12 cellular contexts compared by ENCODE assay signal in genomic region chr1:200415227-200415626, GRCh38. TPM values are rescaled to one million over a fixed set of nuclear protein-coding genes. Genes with fewer than 3 reads are reported as not detected.
DNase-seq lines count a peak whose midpoint lies in the region; ATAC-seq, FAIRE-seq and TF ChIP-seq lines count a peak whose summit lies in the region.
"Had no signal": no experiment of that assay in that cellular context is flagged by ENCODE, and none has a peak within 500 bp of the region (broad histone marks: within the 10 kb centered on the region; RNA-seq: fewer than 3 reads in every experiment).

No MANE protein-coding gene starts in this region.

- H3K4me1 ChIP-seq in GM23248 (ENCODE audit: insufficient read depth) = peaks cover 33% of the 10 kb centered on the region
- H3K4me1 ChIP-seq in KMS-11 (ENCODE audit: low read depth, poor library complexity, severe bottlenecking) = peaks cover 48% of the 10 kb centered on the region
- peaks cover 16% of the 10 kb centered on the region for H3K4me1 ChIP-seq in hepatocyte (ENCODE audit: insufficient read depth)
- H3K4me1 ChIP-seq in neural progenitor cell = peaks cover 14% of the 10 kb centered on the region

- peak overlapping the region; percentile 43; the same call in 1 of the 2 replicates for H3K4me3 ChIP-seq in GM23248
- peak overlapping the region; percentile 62 for H3K4me3 ChIP-seq in KMS-11 (IDR thresholded peaks at IDR 0.05; ENCODE audit: insufficient read depth, low read depth, low read length)
- H3K4me3 ChIP-seq in hepatocyte = no peak overlapping the region
- H3K4me3 ChIP-seq in neural progenitor cell = no peak overlapping the region

- H3K27me3 ChIP-seq in GM23248 (replicated peaks; ENCODE audit: insufficient read depth) = no peaks in the 10 kb centered on the region
- no peaks in the 10 kb centered on the region for H3K27me3 ChIP-seq in KMS-11 (ENCODE audit: insufficient read depth, low read depth)
- H3K27me3 ChIP-seq in hepatocyte = no peaks in the 10 kb centered on the region
- no peaks in the 10 kb centered on the region for H3K27me3 ChIP-seq in neural progenitor cell

- H3K79me2 ChIP-seq in GM23248 (ENCODE audit: insufficient read depth) (no peaks in the 10 kb centered on the region), KMS-11 (ENCODE audit: insufficient read depth, low read depth) (no peaks in the 10 kb centered on the region), hepatocyte (no peaks in the 10 kb centered on the region), neural progenitor cell (ENCODE audit: low read depth) (peaks cover 10% of the 10 kb centered on the region)

- H2AFZ ChIP-seq in GM23248 (no peak overlapping the region), KMS-11 (ENCODE audit: low read depth) (peak overlapping the region; percentile 38), hepatocyte (no peak overlapping the region), neural progenitor cell (replicated peaks) (no peak overlapping the region)

- peak; percentile 43 for ATAC-seq in GM18517 (IDR thresholded peaks at IDR 0.05; ENCODE audit: unreplicated experiment)
- ATAC-seq: natural killer cell treated with Interleukin-12 subunit alpha and Interleukin-12 subunit beta and Interleukin-15 and Interleukin-18, amount 100 ng/mL, for 72 hours had no signal

- H3K9ac ChIP-seq in GM23248 (peak overlapping the region; percentile 40), KMS-11 (peak overlapping the region; percentile 3; the same call in 1 of the 2 replicates), neural progenitor cell (no peak overlapping the region)

- H3K9me3 ChIP-seq in GM23248 (ENCODE audit: low read depth) (no peaks in the 10 kb centered on the region), hepatocyte (ENCODE audit: low read depth) (no peaks in the 10 kb centered on the region), neural progenitor cell (ENCODE audit: low read depth) (no peaks in the 10 kb centered on the region)

- H3K4me1 Mint-ChIP-seq in neural progenitor cell = peaks cover 10% of the 10 kb centered on the region

- peak overlapping the region; percentile 66 for H3K4me2 ChIP-seq in GM23248 (ENCODE audit: unreplicated experiment)
- H3K4me2 ChIP-seq in KMS-11 = peak overlapping the region; percentile 71
- peak overlapping the region; percentile 43 for H3K4me2 ChIP-seq in hepatocyte
- no peak overlapping the region for H3K4me2 ChIP-seq in neural progenitor cell

- H3K27me3 Mint-ChIP-seq in neural progenitor cell (ENCODE audit: insufficient read depth, low read depth) = peaks cover 2% of the 10 kb centered on the region

- H3K9me2 ChIP-seq in GM23248 (ENCODE audit: insufficient read depth) (no peaks in the 10 kb centered on the region), hepatocyte (replicated peaks; ENCODE audit: insufficient read depth) (no peaks in the 10 kb centered on the region)

- 77 to 89% methylated on average over 1 of the region's 1 CpG for WGBS in GM23248 (ENCODE audit: low coverage in 1 of 2, low lambda C conversion rate in 2 of 2, missing lambda C conversion rate in 2 of 2), 2 experiments
- WGBS in hepatocyte (ENCODE audit: low lambda C conversion rate, missing lambda C conversion rate) = 85% methylated on average over 1 of the region's 1 CpG

- H3K27ac Mint-ChIP-seq in neural progenitor cell = no peak overlapping the region
- H3K27ac Mint-ChIP-seq: activated naive CD8-positive, alpha-beta T cell treated with anti-CD3 and anti-CD28 coated beads, Interleukin-2, amount 10 ng/mL, durations not matched to agents 7 days and 5 days; natural killer cell treated with Interleukin-12 subunit alpha and Interleukin-12 subunit beta and Interleukin-15 and Interleukin-18, amount 100 ng/mL, for 72 hours had no signal

- H3K36me3 Mint-ChIP-seq in neural progenitor cell = no peaks in the 10 kb centered on the region
- H3K36me3 Mint-ChIP-seq: activated naive CD8-positive, alpha-beta T cell treated with anti-CD3 and anti-CD28 coated beads, Interleukin-2, amount 10 ng/mL, durations not matched to agents 7 days and 5 days; natural killer cell treated with Interleukin-12 subunit alpha and Interleukin-12 subunit beta and Interleukin-15 and Interleukin-18, amount 100 ng/mL, for 72 hours had no signal

- H3F3A ChIP-seq in GM23248 (ENCODE audit: insufficient read depth) (peaks cover 36% of the 10 kb centered on the region), neural progenitor cell (ENCODE audit: low read depth) (peaks cover 22% of the 10 kb centered on the region)

- H3K4me3 Mint-ChIP-seq in neural progenitor cell = no peak overlapping the region
- H3K4me3 Mint-ChIP-seq: activated naive CD8-positive, alpha-beta T cell treated with anti-CD3 and anti-CD28 coated beads, Interleukin-2, amount 10 ng/mL, durations not matched to agents 7 days and 5 days; natural killer cell treated with Interleukin-12 subunit alpha and Interleukin-12 subunit beta and Interleukin-15 and Interleukin-18, amount 100 ng/mL, for 72 hours had no signal

- H4K20me1 ChIP-seq in GM23248 (ENCODE audit: insufficient read depth) (no peaks in the 10 kb centered on the region), KMS-11 (ENCODE audit: insufficient read depth) (no peaks in the 10 kb centered on the region), hepatocyte (ENCODE audit: insufficient read depth, poor library complexity, severe bottlenecking) (no peaks in the 10 kb centered on the region), neural progenitor cell (ENCODE audit: low read depth) (no peaks in the 10 kb centered on the region)

- DNase-seq in GM23248 = no peak
- no peak for DNase-seq in hepatocyte (ENCODE audit: low spot score)
- no peak for DNase-seq in urothelium cell line (ENCODE audit: low spot score)
- no peak for DNase-seq in neural progenitor cell (ENCODE audit: low spot score)
- DNase-seq in NCI-H2081 (lab: John Stamatoyannopoulos, UW) = no peak
- DNase-seq in activated naive CD4-positive, alpha-beta T cell treated with anti-CD3 and anti-CD28 coated beads, Interleukin-2, amount 50 U/mL, for 16 hours = no peak
- DNase-seq: activated naive CD8-positive, alpha-beta T cell treated with anti-CD3 and anti-CD28 coated beads, Interleukin-2, amount 10 ng/mL, durations not matched to agents 7 days and 5 days; H7; NCI-H1436 treated with DMSO at 0.1 percent for 48 hours had no signal

- H3K27ac ChIP-seq in GM23248 = peak overlapping the region; percentile 89
- peak overlapping the region; percentile 38; the same call in 1 of the 2 replicates for H3K27ac ChIP-seq in KMS-11
- H3K27ac ChIP-seq in hepatocyte = peak overlapping the region; percentile 74
- H3K27ac ChIP-seq in neural progenitor cell = no peak overlapping the region

- FAIRE-seq in urothelium cell line (lab: Jason Lieb, UNC) = no peak

- no peak for TF ChIP-seq CTCF in KMS-11 (conservative IDR thresholded peaks at IDR 0.05; ENCODE audit: low read depth, low read length)
- no peak for TF ChIP-seq CTCF in hepatocyte (IDR thresholded peaks at IDR 0.05; ENCODE audit: poor library complexity)
- no peak for TF ChIP-seq CTCF in neural progenitor cell (IDR thresholded peaks at IDR 0.05)

- no peaks in the 10 kb centered on the region for H3K36me3 ChIP-seq in GM23248 (ENCODE audit: low read depth)
- no peaks in the 10 kb centered on the region for H3K36me3 ChIP-seq in KMS-11 (ENCODE audit: insufficient read depth)
- H3K36me3 ChIP-seq in hepatocyte (replicated peaks; ENCODE audit: insufficient read depth, low read depth) = no peaks in the 10 kb centered on the region
- no peaks in the 10 kb centered on the region for H3K36me3 ChIP-seq in neural progenitor cell

- in situ Hi-C loops in GM23248 (cut with MboI) = no loop called here

- H3K9me3 Mint-ChIP-seq in neural progenitor cell = peaks cover 2% of the 10 kb centered on the region
- H3K9me3 Mint-ChIP-seq: activated naive CD8-positive, alpha-beta T cell treated with anti-CD3 and anti-CD28 coated beads, Interleukin-2, amount 10 ng/mL, durations not matched to agents 7 days and 5 days; natural killer cell treated with Interleukin-12 subunit alpha and Interleukin-12 subunit beta and Interleukin-15 and Interleukin-18, amount 100 ng/mL, for 72 hours had no signal

RNA-seq across cellular contexts. Expression of gene ZNF281, which starts 5.4 kb away (rescaled TPM):
- total RNA-seq in GM23248 (2014; rRNA removed; shearing (Covaris generic)) = 41.6 and 45.2 TPM in 2 replicates
- polyA plus RNA-seq in GM23248 (2016; fragmentation: Nextera tagmentation; extraction: Ambion mirVana) (39.1 and 40.3 TPM in 2 replicates), hepatocyte (17.2 and 19.2 TPM in 2 replicates)
- total RNA-seq in hepatocyte (20.6 and 26.6 TPM in 2 replicates), neural progenitor cell (ENCODE audit: low replicate concordance) (42.6 and 47.1 TPM in 2 replicates)

Comparison
In these comparisons a context has a peak if more than half of its experiments do, and no peak if none do; other contexts are left out.
1. H3K4me3 ChIP-seq: peak in GM23248 (single experiment) and KMS-11 (single experiment); none in hepatocyte (single experiment) and neural progenitor cell (single experiment).